8 cellular contexts compared by ENCODE assay signal in genomic region chr15:38389924-38390542, GRCh38.
DNase-seq lines count a peak whose midpoint lies in the region; ATAC-seq and TF ChIP-seq lines count a peak whose summit lies in the region.

No MANE protein-coding gene starts in this region.

- H3K4me3 ChIP-seq in LNCaP clone FGC (ENCODE audit: low read depth, low read length) (no peak overlapping the region), WI38 (ENCODE audit: low read depth, low read length) (no peak overlapping the region), cardiac fibroblast (replicated peaks in 1 of 2; ENCODE audit: low read depth in 2 of 2, low read length in 2 of 2) (no peak overlapping the region)

- peak; percentile 72 for ATAC-seq in GM21576 (IDR thresholded peaks at IDR 0.05; ENCODE audit: unreplicated experiment)
- peak; percentile 99 for ATAC-seq in left lobe of liver

- TF ChIP-seq CTCF in LNCaP clone FGC (IDR thresholded peaks at IDR 0.05; ENCODE audit: control insufficient read depth, extremely low read depth, insufficient read depth) (peak; percentile 86), WI38 (IDR thresholded peaks at IDR 0.05; ENCODE audit: low read depth, low read length) (peak; percentile 82), cardiac fibroblast (IDR thresholded peaks at IDR 0.05; ENCODE audit: low read depth, low read length) (peak; percentile 87)

- DNase-seq in GM03348 (ENCODE audit: low spot score) (peak; percentile 55), LNCaP clone FGC (ENCODE audit: low read depth) (peak; percentile 30), cardiac fibroblast (ENCODE audit: low read depth in 2 of 2) (peak; percentile 68 to 77), left lobe of liver (ENCODE audit: low spot score) (peak; percentile 66), NCI-H226 (no peak)
- DNase-seq in stimulated activated CD8-positive, alpha-beta memory T cell treated with anti-CD3 and anti-CD28 coated beads, Interleukin-12 subunit alpha, Interleukin-12 subunit beta, amount 100 ng/mL, for 24 hours (ENCODE audit: extremely low read depth) = peak; percentile 2
